In the genomic region with DNA sequence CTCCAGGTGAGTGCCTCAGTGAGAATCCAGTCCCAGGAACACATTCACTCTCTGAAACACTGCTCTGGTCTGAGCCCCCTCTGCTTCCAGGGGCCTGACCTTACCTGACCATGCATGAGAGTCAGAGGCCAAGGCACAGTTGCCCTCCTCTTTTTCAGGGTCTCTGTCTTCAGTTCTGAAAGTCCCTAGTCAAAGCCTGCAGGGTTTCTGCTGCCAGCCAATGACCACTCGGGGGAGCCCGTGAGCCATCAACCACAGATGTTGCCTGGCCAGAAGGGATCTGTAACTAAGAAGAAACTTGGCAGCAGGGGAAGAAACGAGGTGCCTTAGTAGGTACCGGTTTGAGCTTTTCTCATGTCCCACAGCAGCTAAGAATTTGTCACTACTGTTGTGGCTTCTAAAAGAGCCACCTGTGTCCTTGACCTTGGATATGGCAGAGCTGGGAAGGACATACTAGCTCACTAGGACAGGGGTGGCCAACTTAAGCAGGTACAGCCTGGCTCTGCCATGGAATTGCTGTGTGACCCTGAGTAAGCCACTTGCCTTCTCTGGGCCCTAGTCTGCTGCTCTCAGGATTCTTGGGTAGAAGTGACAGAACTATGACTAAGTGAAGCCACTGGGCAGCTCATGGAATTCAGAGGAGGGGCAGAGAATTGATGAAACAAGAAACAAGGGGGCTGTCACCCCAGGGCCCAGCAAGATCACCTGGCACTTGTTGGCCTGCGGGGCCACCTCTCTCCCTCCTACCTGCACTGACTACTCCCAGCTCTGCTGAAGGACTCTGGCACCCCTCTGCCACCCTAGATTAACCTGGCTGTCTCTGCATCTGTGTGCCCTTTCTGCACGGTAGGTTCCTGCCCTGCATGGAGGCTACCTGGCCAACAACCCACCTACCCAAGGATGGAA, we compare ENCODE assay signal across 8 cellular contexts.
DNase-seq lines count a peak whose midpoint lies in the region; ATAC-seq and TF ChIP-seq lines count a peak whose summit lies in the region.

No MANE protein-coding gene starts in this region.

- TF ChIP-seq CTCF in MM.1S (IDR thresholded peaks at IDR 0.05; ENCODE audit: low read length) (peak; percentile 88), ascending aorta (IDR thresholded peaks at IDR 0.05) (peak; percentile 73 to 90 (median 85))

- DNase-seq in ACHN, result peak; percentile 74
- DNase-seq in MM.1S, result peak; percentile 72
- DNase-seq in T follicular helper cell (ENCODE audit: low read depth), result peak; percentile 32
- peak; percentile 39 to 86 for DNase-seq in ascending aorta (ENCODE audit: low spot score in 2 of 2)
- peak; percentile 76 for DNase-seq in hepatic stellate cell (ENCODE audit: low spot score)
- DNase-seq in sciatic nerve (ENCODE audit: low spot score), result peak; percentile 88

- no peaks in the 10 kb centered on the region for H3K4me1 ChIP-seq in MM.1S (ENCODE audit: low read length)
- peaks cover 3 to 10% of the 10 kb centered on the region in 2 donors for H3K4me1 ChIP-seq in ascending aorta

- H4K20me1 ChIP-seq in MM.1S (ENCODE audit: insufficient read depth, low read length), result no peaks in the 10 kb centered on the region

- H3K9me2 ChIP-seq in MM.1S (replicated peaks; ENCODE audit: insufficient read depth, low read length), result no peaks in the 10 kb centered on the region

- H3F3A ChIP-seq in MM.1S (ENCODE audit: insufficient read depth, low read length), result no peaks in the 10 kb centered on the region

- in situ Hi-C loops in ACHN (cut with HindIII; ENCODE audit: low pct_ligation_motif_present, low pct_unique_long_range_greater_than_20kb, low sequenced_read_pairs), result no loop called here

- H3K27ac ChIP-seq in MM.1S (ENCODE audit: low read length) (no peak overlapping the region), ascending aorta (no peak overlapping the region)

- intact Hi-C loops in ascending aorta (cut with DNase I) (loop anchor here (1.0 to 10.0 kb wide), 5 partner anchors 185 to 802 kb away; no protein-coding TSS in a partner anchor), sciatic nerve (cut with DNase I) (loop anchor here (2.0 kb wide), 1 partner anchor 386 kb away; no protein-coding TSS in a partner anchor)

- no peaks in the 10 kb centered on the region for H3K36me3 ChIP-seq in MM.1S (replicated peaks; ENCODE audit: insufficient read depth, low read length)
- no peaks in the 10 kb centered on the region for H3K36me3 ChIP-seq in ascending aorta

- H3K9me3 ChIP-seq in MM.1S (replicated peaks; ENCODE audit: insufficient read depth, low read length), result no peaks in the 10 kb centered on the region
- H3K9me3 ChIP-seq in ascending aorta, result no peaks in the 10 kb centered on the region

- no peak overlapping the region for H3K9ac ChIP-seq in MM.1S (ENCODE audit: low read length)

- no peak overlapping the region for H3K4me2 ChIP-seq in MM.1S (ENCODE audit: low read depth, low read length)

- H2AFZ ChIP-seq in MM.1S (ENCODE audit: low read length), result no peak overlapping the region

- H3K4me3 ChIP-seq in MM.1S (ENCODE audit: low read length) (no peak overlapping the region), ascending aorta (no peak overlapping the region)

- H3K27me3 ChIP-seq in MM.1S (replicated peaks; ENCODE audit: insufficient read depth, low read length), result peaks cover 32% of the 10 kb centered on the region
- no peaks in the 10 kb centered on the region for H3K27me3 ChIP-seq in ascending aorta

- no peaks in the 10 kb centered on the region for H3K79me2 ChIP-seq in MM.1S (ENCODE audit: low read length)

- peak; percentile 63 for ATAC-seq in GM18502 (IDR thresholded peaks at IDR 0.05; ENCODE audit: poor library complexity, unreplicated experiment)
- ATAC-seq in sciatic nerve, result peak; percentile 74
- ATAC-seq in HG03039 (IDR thresholded peaks at IDR 0.05; ENCODE audit: unreplicated experiment), result no peak

Comparison
In these comparisons a context has a peak if more than half of its experiments do, and no peak if none do; other contexts are left out.
1. DNase-seq: peak in every context shown above with its lines; median percentile 88 in sciatic nerve; 76 in hepatic stellate cell; 74 in ACHN; 72 in MM.1S; 62 in ascending aorta; 32 in T follicular helper cell.